12 cellular contexts compared by ENCODE assay signal in genomic region chr17:80704381-80704819, GRCh38.
DNase-seq lines count a peak whose midpoint lies in the region; ATAC-seq and TF ChIP-seq lines count a peak whose summit lies in the region.
"Had no signal": no experiment of that assay in that cellular context is flagged by ENCODE, and none has a peak within 500 bp of the region (broad histone marks: within the 10 kb centered on the region; RNA-seq: fewer than 3 reads in every experiment).

No MANE protein-coding gene starts in this region.

- H3K36me3 ChIP-seq in gastrocnemius medialis, result peaks cover 0 to 9% of the 10 kb centered on the region in 2 donors

- no peak for TF ChIP-seq POLR2A in gastrocnemius medialis (IDR thresholded peaks at IDR 0.05)

- H3K27ac Mint-ChIP-seq in activated naive CD4-positive, alpha-beta T cell treated with anti-CD3 and anti-CD28 coated beads for 36 hours, result peak overlapping the region; percentile 10
- peak overlapping the region; percentile 58 for H3K27ac Mint-ChIP-seq in central memory CD8-positive, alpha-beta T cell (ENCODE audit: low read depth)
- peak overlapping the region in 1 of 2 donors; percentile 87 for H3K27ac Mint-ChIP-seq in stimulated activated naive CD8-positive, alpha-beta T cell treated with anti-CD3 and anti-CD28 coated beads, Interleukin-15, amount 100 ng/mL, for 72 hours

- CTCF ChIA-PET in activated naive CD4-positive, alpha-beta T cell treated with anti-CD3 and anti-CD28 coated beads for 36 hours (lab: Charles Lee), result no interaction called here

- in situ Hi-C loops in gastrocnemius medialis (cut with MboI; ENCODE audit: low sequenced_read_pairs in 4 of 4), result no loop called here

- no peak overlapping the region for H3K4me3 Mint-ChIP-seq in activated naive CD4-positive, alpha-beta T cell treated with anti-CD3 and anti-CD28 coated beads for 36 hours
- peak overlapping the region; percentile 28 for H3K4me3 Mint-ChIP-seq in central memory CD8-positive, alpha-beta T cell
- H3K4me3 Mint-ChIP-seq in stimulated activated naive CD8-positive, alpha-beta T cell treated with anti-CD3 and anti-CD28 coated beads, Interleukin-15, amount 100 ng/mL, for 72 hours, result peak overlapping the region; percentile 27 to 67

- H3K27ac ChIP-seq in gastrocnemius medialis, result no peak overlapping the region
- H3K27ac ChIP-seq: Peyer's patch had no signal

- H3K4me3 ChIP-seq in gastrocnemius medialis, result no peak overlapping the region
- H3K4me3 ChIP-seq: Peyer's patch had no signal

- H3K4me1 ChIP-seq in gastrocnemius medialis, result no peaks in the 10 kb centered on the region
- H3K4me1 ChIP-seq: Peyer's patch had no signal

- peaks cover 18% of the 10 kb centered on the region for H3K36me3 Mint-ChIP-seq in activated naive CD4-positive, alpha-beta T cell treated with anti-CD3 and anti-CD28 coated beads for 36 hours (ENCODE audit: low read depth)
- H3K36me3 Mint-ChIP-seq in central memory CD8-positive, alpha-beta T cell (ENCODE audit: insufficient read depth), result peaks cover 8% of the 10 kb centered on the region

- no peaks in the 10 kb centered on the region for H3K27me3 ChIP-seq in gastrocnemius medialis
- H3K27me3 ChIP-seq: Peyer's patch had no signal

- no peak for TF ChIP-seq CTCF in gastrocnemius medialis (IDR thresholded peaks at IDR 0.05 in 4 of 5, conservative IDR thresholded peaks at IDR 0.05 in 1 of 5)

- DNase-seq in activated naive CD4-positive, alpha-beta T cell treated with anti-CD3 and anti-CD28 coated beads for 36 hours, result no peak
- no peak for DNase-seq in activated naive CD4-positive, alpha-beta T cell treated with Interleukin-2 at 50 U/mL for 16 hours
- peak; percentile 11 for DNase-seq in NCI-H226
- no peak for DNase-seq in central memory CD8-positive, alpha-beta T cell (ENCODE audit: low spot score in 2 of 2)
- DNase-seq in stimulated activated naive CD8-positive, alpha-beta T cell treated with anti-CD3 and anti-CD28 coated beads, Interleukin-15, amount 100 ng/mL, for 72 hours, result no peak
- DNase-seq in gastrocnemius medialis, result no peak
- DNase-seq in NCI-H1092 treated with DMSO at 0.1 percent for 48 hours (lab: John Stamatoyannopoulos, UW), result no peak
- DNase-seq: left cardiac atrium, NCI-H2171, Peyer's patch had no signal

- no peaks in the 10 kb centered on the region for H3K9me3 ChIP-seq in gastrocnemius medialis
- H3K9me3 ChIP-seq: Peyer's patch had no signal

- H3K4me1 Mint-ChIP-seq in activated naive CD4-positive, alpha-beta T cell treated with anti-CD3 and anti-CD28 coated beads for 36 hours (ENCODE audit: low read depth), result peaks cover 47% of the 10 kb centered on the region
- H3K4me1 Mint-ChIP-seq in central memory CD8-positive, alpha-beta T cell, result peaks cover 66% of the 10 kb centered on the region
- peaks cover 75% of the 10 kb centered on the region for H3K4me1 Mint-ChIP-seq in stimulated activated naive CD8-positive, alpha-beta T cell treated with anti-CD3 and anti-CD28 coated beads, Interleukin-15, amount 100 ng/mL, for 72 hours

- intact Hi-C loops in activated naive CD4-positive, alpha-beta T cell treated with anti-CD3 and anti-CD28 coated beads for 36 hours (cut with micrococcal nuclease), result no loop called here
- intact Hi-C loops in gastrocnemius medialis (cut with DNase I; ENCODE audit: low total_unique reads), result no loop called here

- no peak for ATAC-seq in central memory CD8-positive, alpha-beta T cell (replicated peaks; ENCODE audit: extremely low read depth, poor library complexity, severe bottlenecking)
- ATAC-seq in stimulated activated naive CD8-positive, alpha-beta T cell treated with anti-CD3 and anti-CD28 coated beads, Interleukin-15, amount 100 ng/mL, for 72 hours, result peak; percentile 51
- ATAC-seq in gastrocnemius medialis (no peak), GM18868 (IDR thresholded peaks at IDR 0.05; ENCODE audit: unreplicated experiment) (no peak)
- ATAC-seq: HCT116, left cardiac atrium had no signal

- no peaks in the 10 kb centered on the region for H3K27me3 Mint-ChIP-seq in activated naive CD4-positive, alpha-beta T cell treated with anti-CD3 and anti-CD28 coated beads for 36 hours (ENCODE audit: low read depth)
- H3K27me3 Mint-ChIP-seq in central memory CD8-positive, alpha-beta T cell, result no peaks in the 10 kb centered on the region
- no peaks in the 10 kb centered on the region for H3K27me3 Mint-ChIP-seq in stimulated activated naive CD8-positive, alpha-beta T cell treated with anti-CD3 and anti-CD28 coated beads, Interleukin-15, amount 100 ng/mL, for 72 hours

- H3K9me3 Mint-ChIP-seq in activated naive CD4-positive, alpha-beta T cell treated with anti-CD3 and anti-CD28 coated beads for 36 hours, result peaks cover 5% of the 10 kb centered on the region
- peaks cover 14% of the 10 kb centered on the region for H3K9me3 Mint-ChIP-seq in central memory CD8-positive, alpha-beta T cell
- H3K9me3 Mint-ChIP-seq in stimulated activated naive CD8-positive, alpha-beta T cell treated with anti-CD3 and anti-CD28 coated beads, Interleukin-15, amount 100 ng/mL, for 72 hours, result peaks cover 10 to 15% of the 10 kb centered on the region in 2 donors
